In the genomic region with DNA sequence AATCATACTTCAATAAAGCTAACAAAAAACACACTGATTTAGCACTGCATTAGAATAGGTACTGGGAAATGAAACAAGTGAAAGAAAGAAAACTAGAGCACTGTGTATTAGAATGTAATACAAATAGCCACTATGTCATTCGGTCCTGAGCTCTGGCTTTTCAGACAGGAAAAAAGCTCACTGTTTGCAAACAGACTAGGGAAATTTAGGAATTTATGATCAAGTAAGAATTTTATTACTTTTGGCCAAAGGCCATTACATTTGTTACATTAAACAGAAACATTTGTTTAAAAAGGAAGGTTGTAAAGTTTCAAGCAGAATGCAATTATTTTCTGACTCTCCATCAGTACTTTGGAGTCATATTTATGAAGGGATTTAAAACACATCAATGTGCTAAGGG, we compare ENCODE assay signal across 19 cellular contexts.
DNase-seq lines count a peak whose midpoint lies in the region; ATAC-seq, FAIRE-seq and TF ChIP-seq lines count a peak whose summit lies in the region.
"Had no signal": no experiment of that assay in that cellular context is flagged by ENCODE, and none has a peak within 500 bp of the region (broad histone marks: within the 10 kb centered on the region; RNA-seq: fewer than 3 reads in every experiment).

No MANE protein-coding gene starts in this region.

- DNase-seq in AG10803 (ENCODE audit: low read depth) (peak; percentile 15), HFFc6 (peak; percentile 8), endothelial cell of umbilical vein (ENCODE audit: low read depth, low spot score) (peak; percentile 32), pancreas (no peak), NCI-H1694 (lab: John Stamatoyannopoulos, UW) (no peak), cerebellar nuclear complex (lab: John Stamatoyannopoulos, UW) (no peak), DMS53 (lab: John Stamatoyannopoulos, UW) (no peak)
- DNase-seq in activated CD4-positive, alpha-beta T cell treated with anti-CD3 and anti-CD28 coated beads for 36 hours, result no peak
- DNase-seq: C1 segment of cervical spinal cord, IMR-90, Karpas-422, MM.1S, NCI-H1105, NCI-H187, NCI-H446 treated with DMSO at 0.1 percent for 48 hours, NCI-H82, PC-9 had no signal

- no peak for ATAC-seq in pancreas
- no peak for ATAC-seq in activated CD4-positive, alpha-beta T cell treated with anti-CD3 and anti-CD28 coated beads for 36 hours

- no peaks in the 10 kb centered on the region for H3K9me3 Mint-ChIP-seq in HFFc6
- H3K9me3 Mint-ChIP-seq in activated CD4-positive, alpha-beta T cell treated with anti-CD3 and anti-CD28 coated beads for 36 hours (ENCODE audit: low read depth), result no peaks in the 10 kb centered on the region

- H3K9ac ChIP-seq in endothelial cell of umbilical vein (replicated peaks; ENCODE audit: extremely low read depth, insufficient read depth, low read length), result no peak overlapping the region

- WGBS in pancreas, 2 donors, result 56 to 60% methylated on average over 1 of the region's 1 CpG

- H3K9me1 ChIP-seq in endothelial cell of umbilical vein (replicated peaks; ENCODE audit: control insufficient read depth, extremely low read depth, insufficient read depth, low read length), result no peaks in the 10 kb centered on the region

- no peaks in the 10 kb centered on the region for H3K27me3 Mint-ChIP-seq in HFFc6 (ENCODE audit: insufficient read depth)
- no peaks in the 10 kb centered on the region for H3K27me3 Mint-ChIP-seq in activated CD4-positive, alpha-beta T cell treated with anti-CD3 and anti-CD28 coated beads for 36 hours

- no peaks in the 10 kb centered on the region for H3K36me3 Mint-ChIP-seq in HFFc6 (ENCODE audit: low read depth)
- H3K36me3 Mint-ChIP-seq in activated CD4-positive, alpha-beta T cell treated with anti-CD3 and anti-CD28 coated beads for 36 hours (ENCODE audit: low read depth), result no peaks in the 10 kb centered on the region

- dilution Hi-C loops in endothelial cell of umbilical vein (cut with MboI; ENCODE audit: extremely low pct_ligation_motif_present, low sequenced_read_pairs), result no loop called here

- H3K9me3 ChIP-seq in endothelial cell of umbilical vein (replicated peaks; ENCODE audit: control insufficient read depth, insufficient read depth, low read length), result no peaks in the 10 kb centered on the region
- no peaks in the 10 kb centered on the region for H3K9me3 ChIP-seq in pancreas

- peaks cover 32% of the 10 kb centered on the region for H3K4me1 Mint-ChIP-seq in HFFc6 (ENCODE audit: low read depth)
- H3K4me1 Mint-ChIP-seq in activated CD4-positive, alpha-beta T cell treated with anti-CD3 and anti-CD28 coated beads for 36 hours, result no peaks in the 10 kb centered on the region

- no peak overlapping the region for H3K4me2 ChIP-seq in endothelial cell of umbilical vein (ENCODE audit: insufficient read depth, low read length)
- H3K4me2 ChIP-seq: PC-9 had no signal

- no peak overlapping the region for H3K4me3 Mint-ChIP-seq in HFFc6
- H3K4me3 Mint-ChIP-seq in activated CD4-positive, alpha-beta T cell treated with anti-CD3 and anti-CD28 coated beads for 36 hours, result no peak overlapping the region

- BruUV-seq in endothelial cell of umbilical vein (replicated peaks; lab: Mats Ljungman, UMichigan), result no TSS peak

- H3K27ac ChIP-seq in endothelial cell of umbilical vein (ENCODE audit: insufficient read depth, low read depth, low read length) (no peak overlapping the region), pancreas (no peak overlapping the region)
- H3K27ac ChIP-seq: PC-9 had no signal

- H3K4me1 ChIP-seq in endothelial cell of umbilical vein (ENCODE audit: control insufficient read depth, extremely low read depth, insufficient read depth, low read length) (no peaks in the 10 kb centered on the region), pancreas (no peaks in the 10 kb centered on the region)

- TF ChIP-seq POLR2A in endothelial cell of umbilical vein (IDR thresholded peaks at IDR 0.05; ENCODE audit: low read depth, low read length), result no peak

- H3K36me3 ChIP-seq in endothelial cell of umbilical vein (ENCODE audit: control insufficient read depth in 2 of 2, extremely low read depth in 1 of 2, insufficient read depth in 2 of 2, low read length in 2 of 2), result no peaks in the 10 kb centered on the region
- no peaks in the 10 kb centered on the region for H3K36me3 ChIP-seq in pancreas

- H2AFZ ChIP-seq in endothelial cell of umbilical vein (ENCODE audit: low read depth, low read length), result no peak overlapping the region
- H2AFZ ChIP-seq: PC-9 had no signal

- POLR2A ChIA-PET in endothelial cell of umbilical vein (lab: Charles Lee), result no interaction called here
- POLR2A ChIA-PET in activated CD4-positive, alpha-beta T cell treated with anti-CD3 and anti-CD28 coated beads for 36 hours (lab: Charles Lee), result no interaction called here

- no peak for TF ChIP-seq CTCF in AG10803 (conservative IDR thresholded peaks at IDR 0.05; ENCODE audit: low read length)
- no peak for TF ChIP-seq CTCF in HFFc6 (IDR thresholded peaks at IDR 0.05)
- TF ChIP-seq CTCF in endothelial cell of umbilical vein (IDR thresholded peaks at IDR 0.05; ENCODE audit: extremely low read depth in 1 of 2, insufficient read depth in 1 of 2, low read depth in 1 of 2, low read length in 2 of 2), result no peak
- TF ChIP-seq CTCF in pancreas (IDR thresholded peaks at IDR 0.05), result no peak

- H4K20me1 ChIP-seq in endothelial cell of umbilical vein (replicated peaks; ENCODE audit: control insufficient read depth, extremely low read depth, insufficient read depth, low read length), result no peaks in the 10 kb centered on the region

- H3K4me3 ChIP-seq in AG10803 (ENCODE audit: low read length) (no peak overlapping the region), endothelial cell of umbilical vein (replicated peaks in 1 of 3; ENCODE audit: insufficient read depth in 1 of 3, low read depth in 1 of 3, low read length in 3 of 3) (no peak overlapping the region), pancreas (no peak overlapping the region)
- H3K4me3 ChIP-seq: PC-9 had no signal

- FAIRE-seq in endothelial cell of umbilical vein (lab: Jason Lieb, UNC) (no peak), pancreas (lab: Jason Lieb, UNC) (peak; percentile 87)
- FAIRE-seq: GM19239, H54 had no signal

- H3K27me3 ChIP-seq in endothelial cell of umbilical vein (ENCODE audit: control insufficient read depth in 2 of 2, insufficient read depth in 2 of 2, low read length in 2 of 2) (no peaks in the 10 kb centered on the region), pancreas (no peaks in the 10 kb centered on the region)

- peak overlapping the region; percentile 45 for H3K27ac Mint-ChIP-seq in HFFc6
- no peak overlapping the region for H3K27ac Mint-ChIP-seq in activated CD4-positive, alpha-beta T cell treated with anti-CD3 and anti-CD28 coated beads for 36 hours

- intact Hi-C loops in endothelial cell of umbilical vein (cut with micrococcal nuclease) (loop anchor here (1.0 to 5.0 kb wide), 4 partner anchors 69 to 316 kb away; partner anchors contain the start of gene KLHL8), pancreas (cut with DNase I) (loop anchor here in 2 of 3 donors (5.0 to 10.0 kb wide), 2 partner anchors 81 to 83 kb away; no protein-coding TSS in a partner anchor)
- intact Hi-C loops in activated CD4-positive, alpha-beta T cell treated with anti-CD3 and anti-CD28 coated beads for 36 hours (cut with DNase I, micrococcal nuclease), result loop anchor here (2.0 to 5.0 kb wide), 3 partner anchors 229 to 696 kb away; no protein-coding TSS in a partner anchor

- no peaks in the 10 kb centered on the region for H3K79me2 ChIP-seq in endothelial cell of umbilical vein (ENCODE audit: control insufficient read depth, insufficient read depth, low read length)

- CTCF ChIA-PET in endothelial cell of umbilical vein (lab: Charles Lee), result interaction anchor here (0.7 to 4.8 kb wide), 20 partner anchors 9 to 822 kb away, joined by 3 to 71 read pairs (median 8); partner anchors contain the start of gene KLHL8
- CTCF ChIA-PET in activated CD4-positive, alpha-beta T cell treated with anti-CD3 and anti-CD28 coated beads for 36 hours (lab: Charles Lee), result interaction anchor here (0.5 to 3.4 kb wide), 11 partner anchors 13 to 260 kb away, joined by 3 to 33 read pairs (median 5); no protein-coding TSS in a partner anchor

TF ChIP-seq in endothelial cell of umbilical vein, 7 proteins besides CTCF, POLR2A, EP300 and RAD21:
- TF ChIP-seq GATA2 (IDR thresholded peaks at IDR 0.05; ENCODE audit: insufficient read depth, insufficient read length, low read depth, low read length) (no peak), JUN (IDR thresholded peaks at IDR 0.05; ENCODE audit: borderline replicate concordance, insufficient read depth, insufficient read length, low read depth) (no peak), EZH2 (IDR thresholded peaks at IDR 0.05; ENCODE audit: borderline replicate concordance, low read depth, low read length, severe bottlenecking) (no peak), FOS (IDR thresholded peaks at IDR 0.05; ENCODE audit: borderline replicate concordance, insufficient read depth, low read length) (no peak), MAX (IDR thresholded peaks at IDR 0.05; ENCODE audit: insufficient read depth, insufficient read length) (no peak), MYC (IDR thresholded peaks at IDR 0.05; ENCODE audit: low read depth, low read length) (no peak), POLR2AphosphoS5 (IDR thresholded peaks at IDR 0.05; ENCODE audit: insufficient read depth, low read depth, low read length) (no peak)

Comparison
In these comparisons a context has a peak if more than half of its experiments do, and no peak if none do; other contexts are left out.
1. DNase-seq: peak in AG10803 (single experiment), HFFc6 (single experiment) and endothelial cell of umbilical vein (single experiment); none in pancreas (0 of 6), NCI-H1694 (single experiment), activated CD4-positive, alpha-beta T cell treated with anti-CD3 and anti-CD28 coated beads for 36 hours (single experiment), cerebellar nuclear complex (0 of 2) and DMS53 (single experiment).